1 cellular context compared by ENCODE assay signal in the genomic region with DNA sequence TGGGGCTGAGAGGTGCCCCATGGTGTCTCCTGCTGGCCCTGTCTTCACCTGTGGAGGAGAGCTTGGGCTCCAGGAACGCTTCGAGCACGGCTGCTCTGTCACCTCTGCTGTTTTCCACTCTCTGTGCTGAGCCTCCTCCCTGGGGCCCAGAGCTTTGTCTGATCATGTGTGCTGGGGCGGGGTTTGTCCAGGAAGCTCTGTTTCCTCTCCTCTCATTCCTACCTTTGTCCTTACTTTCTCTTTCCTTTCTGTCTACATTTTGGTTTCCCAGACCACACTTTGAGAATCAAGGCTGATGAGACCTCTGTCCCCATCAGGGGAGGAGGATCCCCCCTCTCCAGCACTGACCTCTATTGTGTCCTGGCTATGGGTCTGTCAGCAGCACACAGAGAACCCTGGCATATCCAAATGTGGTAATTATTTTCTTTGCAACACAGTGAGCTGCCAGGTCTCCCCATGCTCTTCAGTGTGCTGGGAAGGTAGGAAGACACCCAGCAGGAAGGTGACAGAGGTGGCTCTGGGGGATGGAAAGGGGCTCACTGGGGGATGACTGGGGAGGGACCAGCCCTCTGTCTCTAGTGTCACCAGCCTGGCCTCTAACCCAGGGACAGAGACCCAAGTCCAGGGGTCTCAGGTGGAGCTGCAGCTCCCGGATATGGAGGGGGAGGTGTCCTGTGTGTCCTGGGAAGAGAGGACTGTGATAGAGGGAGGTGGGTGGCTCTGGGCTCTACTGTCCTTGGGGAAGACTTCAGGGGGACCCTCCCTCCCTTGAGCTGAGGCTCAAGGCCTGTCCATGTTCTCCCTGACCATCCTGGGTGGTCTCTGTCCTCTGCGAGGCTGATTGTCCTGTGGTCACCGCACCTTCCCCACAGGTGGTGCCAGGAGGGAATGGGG.
TF ChIP-seq lines count a peak whose summit lies in the region.

A gene (minus strand): TSS at position 128 of the 894 bp plus-strand sequence. CDS start 107 bp downstream, at position 21.

TF ChIP-seq in HepG2, 621 proteins besides CTCF, POLR2A, EP300 and RAD21 (continued from another document and continues in another):
- TF ChIP-seq, protein P1, sequence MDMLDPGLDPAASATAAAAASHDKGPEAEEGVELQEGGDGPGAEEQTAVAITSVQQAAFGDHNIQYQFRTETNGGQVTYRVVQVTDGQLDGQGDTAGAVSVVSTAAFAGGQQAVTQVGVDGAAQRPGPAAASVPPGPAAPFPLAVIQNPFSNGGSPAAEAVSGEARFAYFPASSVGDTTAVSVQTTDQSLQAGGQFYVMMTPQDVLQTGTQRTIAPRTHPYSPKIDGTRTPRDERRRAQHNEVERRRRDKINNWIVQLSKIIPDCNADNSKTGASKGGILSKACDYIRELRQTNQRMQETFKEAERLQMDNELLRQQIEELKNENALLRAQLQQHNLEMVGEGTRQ (IDR thresholded peaks at IDR 0.05; ENCODE audit: low read depth, low read length), result no peak
- TF ChIP-seq, protein P1 (CRISPR knock-in tag; IDR thresholded peaks at IDR 0.05; ENCODE audit: borderline replicate concordance), result no peak
- TF ChIP-seq NR3C1 (CRISPR knock-in tag; IDR thresholded peaks at IDR 0.05), result no peak
- no peak for TF ChIP-seq BRD4 (CRISPR knock-in tag; IDR thresholded peaks at IDR 0.05)
- no peak for TF ChIP-seq MBD4 (IDR thresholded peaks at IDR 0.05; ENCODE audit: borderline replicate concordance, low read length)
- TF ChIP-seq, protein P2, sequence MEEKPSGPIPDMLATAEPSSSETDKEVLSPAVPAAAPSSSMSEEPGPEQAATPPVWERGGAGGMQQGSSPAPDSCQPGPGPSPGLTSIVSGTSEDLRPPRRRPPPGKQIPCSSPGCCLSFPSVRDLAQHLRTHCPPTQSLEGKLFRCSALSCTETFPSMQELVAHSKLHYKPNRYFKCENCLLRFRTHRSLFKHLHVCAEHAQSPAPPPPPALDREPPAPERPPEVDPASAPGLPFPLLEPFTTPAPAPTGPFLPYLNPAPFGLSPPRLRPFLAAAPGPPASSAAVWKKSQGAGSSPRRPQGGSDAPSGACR (CRISPR knock-in tag; IDR thresholded peaks at IDR 0.05), result no peak
- TF ChIP-seq MAFK (conservative IDR thresholded peaks at IDR 0.05 in 1 of 2, IDR thresholded peaks at IDR 0.05 in 1 of 2; ENCODE audit: low read length in 2 of 2), result no peak
- 0 out of 2 replicates have a peak, but pooled peaks have one; percentile 18 for TF ChIP-seq ZNF430 (CRISPR knock-in tag; IDR thresholded peaks at IDR 0.05)
- TF ChIP-seq ZNF446 (CRISPR knock-in tag; IDR thresholded peaks at IDR 0.05), result no peak
- TF ChIP-seq JUND (CRISPR knock-in tag; IDR thresholded peaks at IDR 0.05), result no peak
- no peak for TF ChIP-seq MTA1 (CRISPR knock-in tag; IDR thresholded peaks at IDR 0.05; ENCODE audit: borderline replicate concordance)
- no peak for TF ChIP-seq CENPX (CRISPR knock-in tag; IDR thresholded peaks at IDR 0.05)
- TF ChIP-seq, protein P3, sequence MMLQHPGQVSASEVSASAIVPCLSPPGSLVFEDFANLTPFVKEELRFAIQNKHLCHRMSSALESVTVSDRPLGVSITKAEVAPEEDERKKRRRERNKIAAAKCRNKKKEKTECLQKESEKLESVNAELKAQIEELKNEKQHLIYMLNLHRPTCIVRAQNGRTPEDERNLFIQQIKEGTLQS (CRISPR knock-in tag; IDR thresholded peaks at IDR 0.05), result no peak
- TF ChIP-seq, protein P4, sequence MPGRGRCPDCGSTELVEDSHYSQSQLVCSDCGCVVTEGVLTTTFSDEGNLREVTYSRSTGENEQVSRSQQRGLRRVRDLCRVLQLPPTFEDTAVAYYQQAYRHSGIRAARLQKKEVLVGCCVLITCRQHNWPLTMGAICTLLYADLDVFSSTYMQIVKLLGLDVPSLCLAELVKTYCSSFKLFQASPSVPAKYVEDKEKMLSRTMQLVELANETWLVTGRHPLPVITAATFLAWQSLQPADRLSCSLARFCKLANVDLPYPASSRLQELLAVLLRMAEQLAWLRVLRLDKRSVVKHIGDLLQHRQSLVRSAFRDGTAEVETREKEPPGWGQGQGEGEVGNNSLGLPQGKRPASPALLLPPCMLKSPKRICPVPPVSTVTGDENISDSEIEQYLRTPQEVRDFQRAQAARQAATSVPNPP (CRISPR knock-in tag; IDR thresholded peaks at IDR 0.05), result no peak
- TF ChIP-seq GATAD2A (CRISPR knock-in tag; IDR thresholded peaks at IDR 0.05), result 0 out of 2 replicates have a peak, but pooled peaks have one; percentile 20
- TF ChIP-seq RFXAP (CRISPR knock-in tag; IDR thresholded peaks at IDR 0.05; ENCODE audit: borderline replicate concordance), result no peak
- no peak for TF ChIP-seq TBL1XR1 (IDR thresholded peaks at IDR 0.05; ENCODE audit: borderline replicate concordance, low read length, partially characterized antibody)
- TF ChIP-seq ZNF792 (CRISPR knock-in tag; IDR thresholded peaks at IDR 0.05), result 0 out of 2 replicates have a peak, but pooled peaks have one; percentile 23
- TF ChIP-seq ZNF883 (CRISPR knock-in tag; IDR thresholded peaks at IDR 0.05; ENCODE audit: not compliant biosample characterization), result no peak
- no peak for TF ChIP-seq PCBP2 (optimal IDR thresholded peaks at IDR 0.05; ENCODE audit: low read depth, low read length, poor library complexity, severe bottlenecking)
- TF ChIP-seq SIN3A (IDR thresholded peaks at IDR 0.05; ENCODE audit: borderline replicate concordance, low read depth, low read length), result 0 out of 2 replicates have a peak, but pooled peaks have one; percentile 63
- TF ChIP-seq ZNF570 (CRISPR knock-in tag; IDR thresholded peaks at IDR 0.05; ENCODE audit: borderline replicate concordance), result no peak
- TF ChIP-seq, protein P5, sequence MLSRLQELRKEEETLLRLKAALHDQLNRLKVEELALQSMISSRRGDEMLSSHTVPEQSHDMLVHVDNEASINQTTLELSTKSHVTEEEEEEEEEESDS (CRISPR knock-in tag; IDR thresholded peaks at IDR 0.05; ENCODE audit: borderline replicate concordance), result no peak
- TF ChIP-seq, protein P6, sequence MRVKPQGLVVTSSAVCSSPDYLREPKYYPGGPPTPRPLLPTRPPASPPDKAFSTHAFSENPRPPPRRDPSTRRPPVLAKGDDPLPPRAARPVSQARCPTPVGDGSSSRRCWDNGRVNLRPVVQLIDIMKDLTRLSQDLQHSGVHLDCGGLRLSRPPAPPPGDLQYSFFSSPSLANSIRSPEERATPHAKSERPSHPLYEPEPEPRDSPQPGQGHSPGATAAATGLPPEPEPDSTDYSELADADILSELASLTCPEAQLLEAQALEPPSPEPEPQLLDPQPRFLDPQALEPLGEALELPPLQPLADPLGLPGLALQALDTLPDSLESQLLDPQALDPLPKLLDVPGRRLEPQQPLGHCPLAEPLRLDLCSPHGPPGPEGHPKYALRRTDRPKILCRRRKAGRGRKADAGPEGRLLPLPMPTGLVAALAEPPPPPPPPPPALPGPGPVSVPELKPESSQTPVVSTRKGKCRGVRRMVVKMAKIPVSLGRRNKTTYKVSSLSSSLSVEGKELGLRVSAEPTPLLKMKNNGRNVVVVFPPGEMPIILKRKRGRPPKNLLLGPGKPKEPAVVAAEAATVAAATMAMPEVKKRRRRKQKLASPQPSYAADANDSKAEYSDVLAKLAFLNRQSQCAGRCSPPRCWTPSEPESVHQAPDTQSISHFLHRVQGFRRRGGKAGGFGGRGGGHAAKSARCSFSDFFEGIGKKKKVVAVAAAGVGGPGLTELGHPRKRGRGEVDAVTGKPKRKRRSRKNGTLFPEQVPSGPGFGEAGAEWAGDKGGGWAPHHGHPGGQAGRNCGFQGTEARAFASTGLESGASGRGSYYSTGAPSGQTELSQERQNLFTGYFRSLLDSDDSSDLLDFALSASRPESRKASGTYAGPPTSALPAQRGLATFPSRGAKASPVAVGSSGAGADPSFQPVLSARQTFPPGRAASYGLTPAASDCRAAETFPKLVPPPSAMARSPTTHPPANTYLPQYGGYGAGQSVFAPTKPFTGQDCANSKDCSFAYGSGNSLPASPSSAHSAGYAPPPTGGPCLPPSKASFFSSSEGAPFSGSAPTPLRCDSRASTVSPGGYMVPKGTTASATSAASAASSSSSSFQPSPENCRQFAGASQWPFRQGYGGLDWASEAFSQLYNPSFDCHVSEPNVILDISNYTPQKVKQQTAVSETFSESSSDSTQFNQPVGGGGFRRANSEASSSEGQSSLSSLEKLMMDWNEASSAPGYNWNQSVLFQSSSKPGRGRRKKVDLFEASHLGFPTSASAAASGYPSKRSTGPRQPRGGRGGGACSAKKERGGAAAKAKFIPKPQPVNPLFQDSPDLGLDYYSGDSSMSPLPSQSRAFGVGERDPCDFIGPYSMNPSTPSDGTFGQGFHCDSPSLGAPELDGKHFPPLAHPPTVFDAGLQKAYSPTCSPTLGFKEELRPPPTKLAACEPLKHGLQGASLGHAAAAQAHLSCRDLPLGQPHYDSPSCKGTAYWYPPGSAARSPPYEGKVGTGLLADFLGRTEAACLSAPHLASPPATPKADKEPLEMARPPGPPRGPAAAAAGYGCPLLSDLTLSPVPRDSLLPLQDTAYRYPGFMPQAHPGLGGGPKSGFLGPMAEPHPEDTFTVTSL (CRISPR knock-in tag; IDR thresholded peaks at IDR 0.05; ENCODE audit: borderline replicate concordance), result no peak
- no peak for TF ChIP-seq ZFP36 (IDR thresholded peaks at IDR 0.05; ENCODE audit: borderline replicate concordance, low read depth, low read length, partially characterized antibody)
- no peak for TF ChIP-seq MIXL1 (CRISPR knock-in tag; IDR thresholded peaks at IDR 0.05)
- no peak for TF ChIP-seq KDM4B (CRISPR knock-in tag; IDR thresholded peaks at IDR 0.05)
- no peak for TF ChIP-seq ZNF530 (CRISPR knock-in tag; IDR thresholded peaks at IDR 0.05; ENCODE audit: low read depth)
- peak; percentile 77 for TF ChIP-seq ELF3 (CRISPR knock-in tag; IDR thresholded peaks at IDR 0.05)
- TF ChIP-seq ZFP1 (CRISPR knock-in tag; IDR thresholded peaks at IDR 0.05), result no peak
- TF ChIP-seq, protein P7, sequence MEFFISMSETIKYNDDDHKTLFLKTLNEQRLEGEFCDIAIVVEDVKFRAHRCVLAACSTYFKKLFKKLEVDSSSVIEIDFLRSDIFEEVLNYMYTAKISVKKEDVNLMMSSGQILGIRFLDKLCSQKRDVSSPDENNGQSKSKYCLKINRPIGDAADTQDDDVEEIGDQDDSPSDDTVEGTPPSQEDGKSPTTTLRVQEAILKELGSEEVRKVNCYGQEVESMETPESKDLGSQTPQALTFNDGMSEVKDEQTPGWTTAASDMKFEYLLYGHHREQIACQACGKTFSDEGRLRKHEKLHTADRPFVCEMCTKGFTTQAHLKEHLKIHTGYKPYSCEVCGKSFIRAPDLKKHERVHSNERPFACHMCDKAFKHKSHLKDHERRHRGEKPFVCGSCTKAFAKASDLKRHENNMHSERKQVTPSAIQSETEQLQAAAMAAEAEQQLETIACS (CRISPR knock-in tag; IDR thresholded peaks at IDR 0.05), result no peak
- TF ChIP-seq, protein P8, sequence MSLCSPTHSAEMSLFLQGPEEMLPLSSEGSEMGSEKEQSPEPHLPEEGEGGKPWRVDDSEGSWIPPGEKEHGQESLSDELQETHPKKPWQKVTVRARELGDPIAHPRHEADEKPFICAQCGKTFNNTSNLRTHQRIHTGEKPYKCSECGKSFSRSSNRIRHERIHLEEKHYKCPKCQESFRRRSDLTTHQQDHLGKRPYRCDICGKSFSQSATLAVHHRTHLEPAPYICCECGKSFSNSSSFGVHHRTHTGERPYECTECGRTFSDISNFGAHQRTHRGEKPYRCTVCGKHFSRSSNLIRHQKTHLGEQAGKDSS (CRISPR knock-in tag; IDR thresholded peaks at IDR 0.05; ENCODE audit: borderline replicate concordance, low read depth), result no peak
- no peak for TF ChIP-seq ZNF230 (CRISPR knock-in tag; IDR thresholded peaks at IDR 0.05)
- TF ChIP-seq, protein P9, sequence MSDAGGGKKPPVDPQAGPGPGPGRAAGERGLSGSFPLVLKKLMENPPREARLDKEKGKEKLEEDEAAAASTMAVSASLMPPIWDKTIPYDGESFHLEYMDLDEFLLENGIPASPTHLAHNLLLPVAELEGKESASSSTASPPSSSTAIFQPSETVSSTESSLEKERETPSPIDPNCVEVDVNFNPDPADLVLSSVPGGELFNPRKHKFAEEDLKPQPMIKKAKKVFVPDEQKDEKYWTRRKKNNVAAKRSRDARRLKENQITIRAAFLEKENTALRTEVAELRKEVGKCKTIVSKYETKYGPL (CRISPR knock-in tag; IDR thresholded peaks at IDR 0.05), result no peak
- TF ChIP-seq, protein P10, sequence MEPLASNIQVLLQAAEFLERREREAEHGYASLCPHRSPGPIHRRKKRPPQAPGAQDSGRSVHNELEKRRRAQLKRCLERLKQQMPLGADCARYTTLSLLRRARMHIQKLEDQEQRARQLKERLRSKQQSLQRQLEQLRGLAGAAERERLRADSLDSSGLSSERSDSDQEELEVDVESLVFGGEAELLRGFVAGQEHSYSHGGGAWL (CRISPR knock-in tag; IDR thresholded peaks at IDR 0.05), result 0 out of 2 replicates have a peak, but pooled peaks have one; percentile 29
- no peak for TF ChIP-seq KMT2B (CRISPR knock-in tag; IDR thresholded peaks at IDR 0.05)
- 0 out of 2 replicates have a peak, but pooled peaks have one; percentile 47 for TF ChIP-seq HNF4G (IDR thresholded peaks at IDR 0.05; ENCODE audit: borderline replicate concordance, low read depth, low read length)
- no peak for TF ChIP-seq HNF4G (CRISPR knock-in tag; IDR thresholded peaks at IDR 0.05; ENCODE audit: borderline replicate concordance, low read depth)
- TF ChIP-seq U2AF2 (IDR thresholded peaks at IDR 0.05; ENCODE audit: low read depth, low read length), result no peak
- peak; percentile 9; the same call in 1 of the 2 replicates for TF ChIP-seq SP4 (CRISPR knock-in tag; IDR thresholded peaks at IDR 0.05)
